ENCODE assay signal across 8 cellular contexts in genomic region chr19:11261431-11261901, GRCh38. TPM values are rescaled to one million over a fixed set of nuclear protein-coding genes. Genes with fewer than 3 reads are reported as not detected.
DNase-seq lines count a peak whose midpoint lies in the region; ATAC-seq and TF ChIP-seq lines count a peak whose summit lies in the region.

No MANE protein-coding gene starts in this region.

- no TSS peak for BruUV-seq in OCI-LY7 (replicated peaks; lab: Mats Ljungman, UMichigan)

- H3K4me1 ChIP-seq in OCI-LY7 (ENCODE audit: insufficient read depth, low read length, poor library complexity, severe bottlenecking) (peaks cover 36% of the 10 kb centered on the region), esophagus muscularis mucosa (peaks cover 12 to 27% (median 24%) of the 10 kb centered on the region in 4 donors), neuron (ENCODE audit: insufficient read depth, low read length) (peaks cover 6% of the 10 kb centered on the region)

- peak overlapping the region; percentile 60; the same call in 1 of the 2 replicates for H3K27ac ChIP-seq in C4-2B
- H3K27ac ChIP-seq in OCI-LY7 (ENCODE audit: low read depth, low read length, poor library complexity, severe bottlenecking) = no peak overlapping the region
- peak overlapping the region; percentile 87 to 90 (median 88) for H3K27ac ChIP-seq in esophagus muscularis mucosa (replicated peaks in 1 of 4)

- peak overlapping the region; percentile 96 for H3K4me3 ChIP-seq in OCI-LY7 (ENCODE audit: low read depth, low read length, poor library complexity, severe bottlenecking)
- H3K4me3 ChIP-seq in esophagus muscularis mucosa = peak overlapping the region; percentile 92 to 99 (median 98)
- peak overlapping the region; percentile 66 for H3K4me3 ChIP-seq in neuron (ENCODE audit: low read length)

- H3K79me2 ChIP-seq in OCI-LY7 (ENCODE audit: insufficient read depth, low read depth, low read length) = no peaks in the 10 kb centered on the region

- TF ChIP-seq EP300 in esophagus muscularis mucosa (IDR thresholded peaks at IDR 0.05) = no peak

- H3K4me2 ChIP-seq in OCI-LY7 (ENCODE audit: low read length) = peak overlapping the region; percentile 94

- in situ Hi-C loops in G401 (cut with HindIII; ENCODE audit: low sequenced_read_pairs) (no loop called here), ACHN (cut with HindIII; ENCODE audit: low pct_ligation_motif_present, low pct_unique_long_range_greater_than_20kb, low sequenced_read_pairs) (no loop called here)

- H3K9me3 ChIP-seq in OCI-LY7 (ENCODE audit: low read length) = no peaks in the 10 kb centered on the region
- no peaks in the 10 kb centered on the region for H3K9me3 ChIP-seq in esophagus muscularis mucosa
- no peaks in the 10 kb centered on the region for H3K9me3 ChIP-seq in neuron (ENCODE audit: low read length)

- no peaks in the 10 kb centered on the region for H3K9me2 ChIP-seq in OCI-LY7 (ENCODE audit: insufficient read depth, low read length)

- TF ChIP-seq CTCF in C4-2B (conservative IDR thresholded peaks at IDR 0.05) = no peak
- no peak for TF ChIP-seq CTCF in OCI-LY7 (conservative IDR thresholded peaks at IDR 0.05; ENCODE audit: low read length)
- TF ChIP-seq CTCF in esophagus muscularis mucosa (IDR thresholded peaks at IDR 0.05) = no peak
- no peak for TF ChIP-seq CTCF in GM10248 (IDR thresholded peaks at IDR 0.05; ENCODE audit: control extremely low read depth, extremely low read depth, low read depth, missing control alignments)

- CTCF ChIA-PET in OCI-LY7 (lab: Charles Lee; ENCODE audit: unreplicated experiment) (no interaction called here), GM10248 (lab: Yijun Ruan, JAX) (interaction anchor here (1.1 to 1.4 kb wide), 2 partner anchors 22 to 33 kb away, joined by 4 read pairs; no protein-coding TSS in a partner anchor)

- no peaks in the 10 kb centered on the region for H4K20me1 ChIP-seq in OCI-LY7 (ENCODE audit: insufficient read depth, low read length)

- H3K36me3 ChIP-seq in OCI-LY7 (ENCODE audit: insufficient read depth, low read length) = no peaks in the 10 kb centered on the region
- no peaks in the 10 kb centered on the region for H3K36me3 ChIP-seq in esophagus muscularis mucosa
- H3K36me3 ChIP-seq in neuron (ENCODE audit: insufficient read depth, low read length) = no peaks in the 10 kb centered on the region

- no peaks in the 10 kb centered on the region for H3K27me3 ChIP-seq in esophagus muscularis mucosa
- no peaks in the 10 kb centered on the region for H3K27me3 ChIP-seq in neuron (ENCODE audit: insufficient read depth, low read length)

- ATAC-seq in GM18517 (IDR thresholded peaks at IDR 0.05; ENCODE audit: unreplicated experiment) = no peak

- intact Hi-C loops in OCI-LY7 (cut with micrococcal nuclease; ENCODE audit: unreplicated experiment) (no loop called here), esophagus muscularis mucosa (cut with DNase I) (no loop called here)

- H2AFZ ChIP-seq in OCI-LY7 (ENCODE audit: low read length) (peak overlapping the region; percentile 78; the same call in 1 of the 2 replicates), neuron (ENCODE audit: low read depth, low read length) (peak overlapping the region; percentile 83)

- WGBS in esophagus muscularis mucosa = 36% methylated on average over 15 of the region's 16 CpGs

- DNase-seq in OCI-LY7 (ENCODE audit: low spot score) = no peak
- no peak for DNase-seq in esophagus muscularis mucosa (ENCODE audit: extremely low spot score)
- no peak for DNase-seq in G401 (ENCODE audit: low spot score)
- DNase-seq in GM10248 (ENCODE audit: extremely low spot score) = no peak
- no peak for DNase-seq in ACHN

- TF ChIP-seq POLR2A in esophagus muscularis mucosa (IDR thresholded peaks at IDR 0.05; ENCODE audit: low read depth) = no peak

- POLR2A ChIA-PET in OCI-LY7 (lab: Charles Lee) = no interaction called here
- POLR2A ChIA-PET in GM10248 (lab: Yijun Ruan, JAX) = no interaction called here

RNA-seq across cellular contexts. Expression of gene DOCK6, which starts 0.9 kb away (rescaled TPM):
- total RNA-seq in OCI-LY7 (2014; rRNA removed; shearing (Covaris generic)) = 16.6 and 24.1 TPM in 2 replicates
- total RNA-seq in OCI-LY7 (2022) = 74.6 and 78.2 TPM in 2 replicates
- 10 to 100 TPM; 32.6 to 51.0 (median 40.1) TPM for total RNA-seq in esophagus muscularis mucosa
- total RNA-seq in G401 (2014; rRNA removed; shearing (Covaris generic)) = 12.2 and 23.6 TPM in 2 replicates

RNA-seq across cellular contexts. Expression of gene ANGPTL8, which starts 22.0 kb away (rescaled TPM):
- not detected in 2 replicates for total RNA-seq in OCI-LY7 (2014; rRNA removed; shearing (Covaris generic))
- total RNA-seq in OCI-LY7 (2022) = 1.0 TPM in 1 of 2 replicates, not detected in the other
- total RNA-seq in esophagus muscularis mucosa = 1 to 10 TPM in 1 of 4 donors, not detected in 3; 2.0 TPM
- not detected in 2 replicates for total RNA-seq in G401 (2014; rRNA removed; shearing (Covaris generic))

RNA-seq across cellular contexts. Expression of gene TSPAN16, which starts 34.5 kb away (rescaled TPM):
- not detected in 2 replicates for total RNA-seq in OCI-LY7 (2014; rRNA removed; shearing (Covaris generic))
- total RNA-seq in OCI-LY7 (2022) (not detected in 2 replicates), esophagus muscularis mucosa (not detected)
- total RNA-seq in G401 (2014; rRNA removed; shearing (Covaris generic)) = not detected in 2 replicates
